In the genomic region with DNA sequence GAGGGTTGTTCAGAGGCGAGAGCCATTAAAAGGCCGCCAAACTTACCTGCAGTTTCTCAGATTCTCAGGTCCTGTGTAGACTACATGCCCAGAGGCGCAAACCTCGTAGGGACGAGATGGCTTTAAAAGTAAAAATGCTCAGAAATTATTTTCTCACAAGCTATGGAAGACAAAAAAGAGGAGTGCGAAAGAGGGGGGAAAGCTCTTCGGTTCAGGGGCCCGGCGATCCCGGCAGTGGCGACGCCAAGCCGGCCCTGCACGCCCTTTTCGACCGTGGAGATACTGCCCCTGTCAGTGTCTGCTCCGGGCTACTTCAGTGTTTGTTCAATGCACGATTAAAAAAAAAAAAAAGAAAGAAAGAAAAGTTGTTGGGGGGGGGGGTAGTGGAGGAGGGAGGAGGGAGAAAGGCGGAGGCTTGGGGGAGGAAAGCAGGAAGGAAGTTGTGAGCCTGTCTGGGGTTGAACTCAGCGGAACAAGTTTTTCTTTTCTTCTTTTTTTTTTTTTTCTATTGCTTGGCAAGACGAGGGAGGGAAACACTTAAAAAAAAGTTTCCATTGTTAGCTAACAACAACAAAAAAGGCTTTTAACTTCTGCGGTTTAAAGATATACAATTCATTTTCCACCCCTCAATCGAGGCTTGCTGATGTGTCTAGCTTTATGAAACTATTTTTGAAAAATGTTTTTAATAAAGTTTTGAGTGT, we compare ENCODE assay signal across 8 cellular contexts. TPM values are rescaled to one million over a fixed set of nuclear protein-coding genes. Genes with fewer than 3 reads are reported as not detected.
DNase-seq lines count a peak whose midpoint lies in the region; ATAC-seq and TF ChIP-seq lines count a peak whose summit lies in the region.

A gene (minus strand): TSS at position 288 of the 701 bp plus-strand sequence. CDS start 1,824 bp downstream, outside the sequence.

- CTCF ChIA-PET in MCF 10A (lab: Yijun Ruan, JAX): interaction anchor here (0.6 to 1.9 kb wide), 15 partner anchors 9 to 234 kb away, joined by 3 to 6 read pairs (median 3); no protein-coding TSS in a partner anchor

- H3K4me1 Mint-ChIP-seq in MCF 10A (ENCODE audit: insufficient read depth, unreplicated experiment): peaks cover 20% of the 10 kb centered on the region

- H3K36me3 Mint-ChIP-seq in MCF 10A (ENCODE audit: insufficient read depth, unreplicated experiment): no peaks in the 10 kb centered on the region

- H3K4me3 ChIP-seq in iPS-11a (ENCODE audit: low read depth, low read length): peak within 1 kb of the TSS; percentile 39
- H3K4me3 ChIP-seq in gastrocnemius medialis: peak within 1 kb of the TSS; percentile 79 to 86 (median 84)

- H3K9me3 ChIP-seq in gastrocnemius medialis: peaks cover 0 to 3% (median 0%) of the 10 kb centered on the region in 3 donors

- peak; percentile 33 to 53 for TF ChIP-seq POLR2A in gastrocnemius medialis (IDR thresholded peaks at IDR 0.05)

- H3K36me3 ChIP-seq in gastrocnemius medialis: no peaks in the 10 kb centered on the region

- no peaks in the 10 kb centered on the region for H3K27me3 Mint-ChIP-seq in MCF 10A (ENCODE audit: insufficient read depth, unreplicated experiment)

- POLR2A ChIA-PET in MCF 10A (lab: Yijun Ruan, JAX): interaction anchor here (0.6 to 5.6 kb wide), 21 partner anchors 10 to 815 kb away, joined by 3 to 61 read pairs (median 5); no protein-coding TSS in a partner anchor

- intact Hi-C loops in MCF 10A (cut with micrococcal nuclease) (loop anchor here (1.0 to 10.0 kb wide), 8 partner anchors 24 to 576 kb away; a partner anchor contains a TSS), gastrocnemius medialis (cut with DNase I; ENCODE audit: low total_unique reads) (loop anchor here (1.0 to 5.0 kb wide), 3 partner anchors 82 to 102 kb away; no protein-coding TSS in a partner anchor)

- peak within 1 kb of the TSS; percentile 33 for H3K27ac Mint-ChIP-seq in MCF 10A (ENCODE audit: low read depth, unreplicated experiment)

- ATAC-seq in gastrocnemius medialis (peak; percentile 13 to 15), HG03521 (IDR thresholded peaks at IDR 0.05; ENCODE audit: unreplicated experiment) (no peak)

- in situ Hi-C loops in gastrocnemius medialis (cut with MboI; ENCODE audit: low sequenced_read_pairs in 4 of 4): loop anchor here in 2 of 4 donors (10.0 kb wide), 1 partner anchor 86 kb away; no protein-coding TSS in a partner anchor

- BruUV-seq in MCF 10A (replicated peaks; lab: Mats Ljungman, UMichigan): TSS peak; percentile 22

- peak within 1 kb of the TSS; percentile 82 for H3K4me3 Mint-ChIP-seq in MCF 10A (ENCODE audit: unreplicated experiment)

- no peaks in the 10 kb centered on the region for H3K27me3 ChIP-seq in gastrocnemius medialis

- peaks cover 18 to 26% of the 10 kb centered on the region in 2 donors for H3K4me1 ChIP-seq in gastrocnemius medialis

- TF ChIP-seq CTCF in MCF 10A (IDR thresholded peaks at IDR 0.05; ENCODE audit: unreplicated experiment) (no peak), gastrocnemius medialis (IDR thresholded peaks at IDR 0.05 in 4 of 5, conservative IDR thresholded peaks at IDR 0.05 in 1 of 5) (no peak)

- peaks cover 8% of the 10 kb centered on the region for H3K9me3 Mint-ChIP-seq in MCF 10A (ENCODE audit: unreplicated experiment)

- H3K27ac ChIP-seq in gastrocnemius medialis: peak within 1 kb of the TSS; percentile 84 to 91 (median 88)

- DNase-seq in GF-D8 (lab: John Stamatoyannopoulos, UW) (peak; percentile 93), HS-5 (ENCODE audit: low read depth) (peak; percentile 14), T-helper 2 cell (peak in 3 of 5 experiments; percentile 70 to 96 (median 89)), MCF 10A (ENCODE audit: unreplicated experiment) (peak; percentile 76), gastrocnemius medialis (peak; percentile 41 to 42), epidermal melanocyte (ENCODE audit: insufficient read length, low spot score) (no peak)

RNA-seq across cellular contexts. Expression of the gene that starts here (rescaled TPM):
- total RNA-seq in MCF 10A (2022): 9.5 and 12.6 TPM in 2 replicates
- 10 to 100 TPM in 1 of 4 donors, 1 to 10 TPM in 3; 7.1 to 13.9 (median 7.8) TPM for total RNA-seq in gastrocnemius medialis
